In genomic region chr22:21043856-21044535, GRCh38 we compare ENCODE assay signal across 2 cellular contexts.
TF ChIP-seq lines count a peak whose summit lies in the region.

No MANE protein-coding gene starts in this region.

TF ChIP-seq in HEK293, 187 proteins besides CTCF, POLR2A, EP300 and RAD21:
- TF ChIP-seq GLIS2 (tag by site-specific recombination; IDR thresholded peaks at IDR 0.05): no peak
- no peak for TF ChIP-seq ZNF560 (tag by site-specific recombination; IDR thresholded peaks at IDR 0.05; ENCODE audit: borderline replicate concordance)
- peak; percentile 72 for TF ChIP-seq ZFP3 (tag by site-specific recombination; IDR thresholded peaks at IDR 0.05; ENCODE audit: low read depth)
- TF ChIP-seq ZNF366 (tag by site-specific recombination; conservative IDR thresholded peaks at IDR 0.05): no peak
- no peak for TF ChIP-seq ZNF18 (tag by site-specific recombination; IDR thresholded peaks at IDR 0.05)
- no peak for TF ChIP-seq ZNF561 (tag by site-specific recombination; IDR thresholded peaks at IDR 0.05; ENCODE audit: borderline replicate concordance)
TF ChIP-seq in HEK293: peak in this region for 1.

TF ChIP-seq in K562, 482 proteins besides CTCF, POLR2A, EP300 and RAD21:
- TF ChIP-seq CBX1 (IDR thresholded peaks at IDR 0.05; ENCODE audit: low read depth): no peak
- peak; percentile 2 for TF ChIP-seq MXD1 (CRISPR knock-in tag; IDR thresholded peaks at IDR 0.05; ENCODE audit: borderline replicate concordance, poor library complexity, severe bottlenecking)
- TF ChIP-seq FOXK1 (CRISPR knock-in tag; IDR thresholded peaks at IDR 0.05; ENCODE audit: borderline replicate concordance): no peak
- TF ChIP-seq CAMTA2 (CRISPR knock-in tag; conservative IDR thresholded peaks at IDR 0.05): 0 out of 2 replicates have a peak, but pooled peaks have one; percentile 28
- 0 out of 2 replicates have a peak, but pooled peaks have one; percentile 19 for TF ChIP-seq USF1 (CRISPR knock-in tag; IDR thresholded peaks at IDR 0.05)
- TF ChIP-seq MED1 (CRISPR knock-in tag; IDR thresholded peaks at IDR 0.05; ENCODE audit: borderline replicate concordance): no peak
- no peak for TF ChIP-seq JUN (IDR thresholded peaks at IDR 0.05; ENCODE audit: borderline replicate concordance, low read depth, low read length)
- TF ChIP-seq JUN (CRISPR knock-in tag; IDR thresholded peaks at IDR 0.05; ENCODE audit: borderline replicate concordance): no peak
- 0 out of 2 replicates have a peak, but pooled peaks have one; percentile 6 for TF ChIP-seq ZNF586 (CRISPR knock-in tag; conservative IDR thresholded peaks at IDR 0.05)
- no peak for TF ChIP-seq EWSR1 (IDR thresholded peaks at IDR 0.05; ENCODE audit: borderline replicate concordance, low read depth, partially characterized antibody)
- 0 out of 2 replicates have a peak, but pooled peaks have one; percentile 48 for TF ChIP-seq E2F4 (CRISPR knock-in tag; IDR thresholded peaks at IDR 0.05; ENCODE audit: low read depth)
- 0 out of 2 replicates have a peak, but pooled peaks have one; percentile 14 for TF ChIP-seq ZNF740 (CRISPR knock-in tag; IDR thresholded peaks at IDR 0.05)
- no peak for TF ChIP-seq ZNF740 (tag; IDR thresholded peaks at IDR 0.05)
- TF ChIP-seq FUS (optimal IDR thresholded peaks at IDR 0.05; ENCODE audit: low read depth, low read length): no peak
- peak; percentile 54; the same call in 1 of the 2 replicates for TF ChIP-seq TAF15 (IDR thresholded peaks at IDR 0.05; ENCODE audit: low read depth, low read length)
- TF ChIP-seq KLF1 (tag; IDR thresholded peaks at IDR 0.05): 0 out of 2 replicates have a peak, but pooled peaks have one; percentile 30
- no peak for TF ChIP-seq PHF21A (IDR thresholded peaks at IDR 0.05; ENCODE audit: borderline replicate concordance, low read depth)
- no peak for TF ChIP-seq FIP1L1 (IDR thresholded peaks at IDR 0.05; ENCODE audit: low read depth, low read length, poor library complexity, severe bottlenecking)
- TF ChIP-seq NFE2L1 (tag; IDR thresholded peaks at IDR 0.05; ENCODE audit: borderline replicate concordance, low read depth): no peak
- no peak for TF ChIP-seq ZNF764 (CRISPR knock-in tag; IDR thresholded peaks at IDR 0.05; ENCODE audit: low read depth)
- peak; percentile 40; the same call in 1 of the 2 replicates for TF ChIP-seq E2F3 (CRISPR knock-in tag; IDR thresholded peaks at IDR 0.05)
- TF ChIP-seq ERF (CRISPR knock-in tag; IDR thresholded peaks at IDR 0.05): 0 out of 2 replicates have a peak, but pooled peaks have one; percentile 59
- TF ChIP-seq PTTG1 (tag; IDR thresholded peaks at IDR 0.05; ENCODE audit: low read depth): no peak
- TF ChIP-seq ZNF76 (CRISPR knock-in tag; IDR thresholded peaks at IDR 0.05; ENCODE audit: borderline replicate concordance): 0 out of 2 replicates have a peak, but pooled peaks have one; percentile 52
- no peak for TF ChIP-seq DACH1 (IDR thresholded peaks at IDR 0.05; ENCODE audit: partially characterized antibody)
- TF ChIP-seq L3MBTL2 (IDR thresholded peaks at IDR 0.05): no peak
- 0 out of 2 replicates have a peak, but pooled peaks have one; percentile 39 for TF ChIP-seq HDAC8 (tag; IDR thresholded peaks at IDR 0.05)
- no peak for TF ChIP-seq ATF7 (IDR thresholded peaks at IDR 0.05)
- TF ChIP-seq LEF1 (IDR thresholded peaks at IDR 0.05): no peak
- no peak for TF ChIP-seq ARID3A (IDR thresholded peaks at IDR 0.05; ENCODE audit: borderline replicate concordance, low read depth, low read length)
- no peak for TF ChIP-seq ZBTB12 (CRISPR knock-in tag; IDR thresholded peaks at IDR 0.05)
- TF ChIP-seq ZNF121 (CRISPR knock-in tag; conservative IDR thresholded peaks at IDR 0.05): no peak
- TF ChIP-seq ARID3B (CRISPR knock-in tag; IDR thresholded peaks at IDR 0.05; ENCODE audit: borderline replicate concordance): 0 out of 2 replicates have a peak, but pooled peaks have one; percentile 18
- 0 out of 2 replicates have a peak, but pooled peaks have one; percentile 24 for TF ChIP-seq KDM2B (CRISPR knock-in tag; IDR thresholded peaks at IDR 0.05)
- TF ChIP-seq TCF7L2 (IDR thresholded peaks at IDR 0.05; ENCODE audit: low read depth, low read length): no peak
- TF ChIP-seq SMARCB1 (IDR thresholded peaks at IDR 0.05; ENCODE audit: insufficient read length, low read depth): no peak
- no peak for TF ChIP-seq ZNF232 (CRISPR knock-in tag; IDR thresholded peaks at IDR 0.05)
- TF ChIP-seq ZNF311 (CRISPR knock-in tag; IDR thresholded peaks at IDR 0.05): no peak
- TF ChIP-seq ZNF143 (CRISPR knock-in tag; IDR thresholded peaks at IDR 0.05): 0 out of 2 replicates have a peak, but pooled peaks have one; percentile 13
- TF ChIP-seq SP2 (IDR thresholded peaks at IDR 0.05; ENCODE audit: extremely low read depth, low read depth, low read length, poor library complexity, severe bottlenecking): no peak
